8 cellular contexts compared by ENCODE assay signal in the genomic region with DNA sequence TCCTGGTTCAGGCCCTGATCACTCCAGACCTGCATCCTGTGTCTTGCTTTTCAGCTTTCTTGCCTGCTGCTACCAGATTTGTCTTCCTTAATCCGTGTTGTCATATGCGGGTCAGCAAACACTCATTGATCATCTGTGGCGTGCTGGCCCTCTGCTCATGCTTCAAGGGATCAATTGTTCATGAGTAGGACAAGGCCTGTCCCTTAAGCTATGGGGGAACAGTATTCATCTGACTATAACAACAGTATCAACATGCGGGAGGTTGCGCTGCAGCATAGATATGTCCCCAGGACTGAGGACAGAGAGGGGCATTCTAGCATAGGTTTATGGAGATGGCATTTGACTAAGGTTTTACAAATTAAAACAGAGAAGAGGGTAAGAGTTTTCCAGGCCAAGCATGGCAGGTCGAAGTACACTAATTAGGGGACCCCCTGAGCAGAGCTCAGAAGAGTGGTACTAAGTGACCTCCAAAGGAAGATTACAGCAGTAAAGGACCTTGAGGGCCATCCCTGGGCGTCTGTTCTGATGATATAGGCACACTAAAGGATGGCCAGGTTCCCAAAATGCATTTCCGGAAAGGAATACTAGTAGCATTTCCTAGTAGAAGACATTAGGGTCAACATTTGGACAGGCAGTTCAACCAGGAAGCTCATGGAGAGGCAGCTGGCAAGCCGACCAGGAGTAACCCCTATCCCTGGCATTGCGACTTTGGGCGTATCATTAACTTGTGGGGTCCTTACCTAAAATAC. TPM values are rescaled to one million over a fixed set of nuclear protein-coding genes. Genes with fewer than 3 reads are reported as not detected.
DNase-seq lines count a peak whose midpoint lies in the region; ATAC-seq, FAIRE-seq and TF ChIP-seq lines count a peak whose summit lies in the region.

No MANE protein-coding gene starts in this region.

- peak overlapping the region; percentile 86 for H3K9ac ChIP-seq in PC-3 (ENCODE audit: low read length)

- peak overlapping the region; percentile 86 for H2AFZ ChIP-seq in PC-3 (ENCODE audit: low read length)

- TSS peak; percentile 77 for BruUV-seq in PC-3 (replicated peaks; lab: Mats Ljungman, UMichigan)

- no peaks in the 10 kb centered on the region for H3K36me3 ChIP-seq in PC-3 (ENCODE audit: low read depth, low read length)
- no peaks in the 10 kb centered on the region for H3K36me3 ChIP-seq in small intestine (ENCODE audit: control insufficient read depth in 2 of 2, insufficient read depth in 2 of 2, low read length in 2 of 2)

- H3K4me2 ChIP-seq in PC-3 (ENCODE audit: low read length), result peak overlapping the region; percentile 91

- H3K9me3 ChIP-seq in PC-3 (ENCODE audit: low read length), result no peaks in the 10 kb centered on the region
- H3K9me3 ChIP-seq in right cardiac atrium (ENCODE audit: control insufficient read depth, low read length), result no peaks in the 10 kb centered on the region
- H3K9me3 ChIP-seq in small intestine (ENCODE audit: control insufficient read depth, low read depth), result no peaks in the 10 kb centered on the region

- H3K27me3 ChIP-seq in PC-3 (ENCODE audit: low read length), result no peaks in the 10 kb centered on the region
- H3K27me3 ChIP-seq in right cardiac atrium (ENCODE audit: control insufficient read depth, insufficient read depth), result no peaks in the 10 kb centered on the region
- no peaks in the 10 kb centered on the region for H3K27me3 ChIP-seq in small intestine (ENCODE audit: control insufficient read depth in 2 of 2, insufficient read depth in 2 of 2, low read length in 2 of 2)

- H3F3A ChIP-seq in PC-3 (ENCODE audit: low read length, unreplicated experiment), result no peaks in the 10 kb centered on the region

- no peaks in the 10 kb centered on the region for H3K9me2 ChIP-seq in PC-3 (replicated peaks; ENCODE audit: low read length)

- H3K4me3 ChIP-seq in PC-3 (ENCODE audit: low read length) (peak overlapping the region; percentile 77), right cardiac atrium (ENCODE audit: low read length) (peak overlapping the region; percentile 55), small intestine (ENCODE audit: low read depth in 1 of 2, low read length in 2 of 2) (peak overlapping the region; percentile 74 to 95)

- no peak for ATAC-seq in PC-3
- no peak for ATAC-seq in right cardiac atrium
- no peak for ATAC-seq in HG02571 (IDR thresholded peaks at IDR 0.05; ENCODE audit: unreplicated experiment)

- H3K27ac ChIP-seq in PC-3 (ENCODE audit: low read length) (no peak overlapping the region; the same call in 1 of the 2 replicates), right cardiac atrium (ENCODE audit: low read length) (peak overlapping the region; percentile 86), small intestine (ENCODE audit: low read depth in 1 of 2, low read length in 1 of 2) (peak overlapping the region; percentile 86 to 91)

- peaks cover 33% of the 10 kb centered on the region for H3K79me2 ChIP-seq in PC-3 (ENCODE audit: low read length)

- intact Hi-C loops in PC-3 (cut with micrococcal nuclease) (no loop called here), right cardiac atrium (cut with DNase I) (no loop called here)

- no peak for FAIRE-seq in small intestine (lab: Jason Lieb, UNC)

- no peaks in the 10 kb centered on the region for H4K20me1 ChIP-seq in PC-3 (ENCODE audit: low read length)

- CTCF ChIA-PET in PC-3 (lab: Charles Lee), result interaction anchor here (0.7 to 1.2 kb wide), 2 partner anchors 11 to 70 kb away, joined by 4 to 12 read pairs; a partner anchor contains a TSS

- POLR2A ChIA-PET in PC-3 (lab: Charles Lee; ENCODE audit: unreplicated experiment), result interaction anchor here (0.6 to 1.4 kb wide), 5 partner anchors 11 to 89 kb away, joined by 3 to 53 read pairs (median 5); a partner anchor contains a TSS

- 51% methylated on average over 11 of the region's 11 CpGs for WGBS in right cardiac atrium
- WGBS in small intestine, 3 donors, result 48 to 49% (median 48%) methylated on average over 11 of the region's 11 CpGs

- H3K4me1 ChIP-seq in PC-3 (ENCODE audit: insufficient read depth, low read length) (peaks cover 20% of the 10 kb centered on the region), right cardiac atrium (ENCODE audit: control insufficient read depth, insufficient read depth, low read length) (peaks cover 6% of the 10 kb centered on the region), small intestine (ENCODE audit: control insufficient read depth in 2 of 2, insufficient read depth in 1 of 2, low read depth in 1 of 2, low read length in 1 of 2) (peaks cover 0 to 4% of the 10 kb centered on the region in 2 donors)

- no peak for TF ChIP-seq CTCF in PC-3 (conservative IDR thresholded peaks at IDR 0.05; ENCODE audit: low read depth, low read length)

- peak; percentile 51 for DNase-seq in NCI-H748 (lab: John Stamatoyannopoulos, UW; ENCODE audit: unreplicated experiment)
- no peak for DNase-seq in NCI-H748 treated with DMSO at 0.1 percent for 48 hours (lab: John Stamatoyannopoulos, UW)
- DNase-seq in PC-3, result no peak
- DNase-seq in right cardiac atrium, result no peak
- no peak for DNase-seq in small intestine
- no peak for DNase-seq in hippocampal formation (lab: John Stamatoyannopoulos, UW)
- DNase-seq in SW480 (ENCODE audit: low spot score), result no peak

RNA-seq across cellular contexts. Expression of a gene that starts 0.8 kb away (rescaled TPM):
- total RNA-seq in PC-3 (2014; rRNA removed) (83.9 and 89.4 TPM in 2 replicates), right cardiac atrium (10 to 100 TPM; 34.6 to 52.7 (median 40.5) TPM)
- polyA plus RNA-seq in right cardiac atrium (29.3 TPM), small intestine (10 to 100 TPM; 17.2 to 25.7 (median 20.8) TPM)

RNA-seq across cellular contexts. Expression of a gene that starts 11.5 kb away (rescaled TPM):
- 63.5 and 70.6 TPM in 2 replicates for total RNA-seq in PC-3 (2014; rRNA removed)
- 10 to 100 TPM; 15.3 to 20.8 (median 18.0) TPM for total RNA-seq in right cardiac atrium
- polyA plus RNA-seq in right cardiac atrium, result 18.0 TPM
- polyA plus RNA-seq in small intestine, result 10 to 100 TPM; 19.1 to 38.0 (median 27.3) TPM

RNA-seq across cellular contexts. Expression of a gene that starts 21.7 kb away (rescaled TPM):
- total RNA-seq in PC-3 (2014; rRNA removed) (71.9 and 85.4 TPM in 2 replicates), right cardiac atrium (10 to 100 TPM; 12.8 to 27.2 (median 19.6) TPM)
- polyA plus RNA-seq in right cardiac atrium (24.4 TPM), small intestine (100 to 1,000 TPM in 1 of 3 donors, 10 to 100 TPM in 2; 42.2 to 124 (median 94.0) TPM)
